27 cellular contexts compared by ENCODE assay signal in the genomic region with DNA sequence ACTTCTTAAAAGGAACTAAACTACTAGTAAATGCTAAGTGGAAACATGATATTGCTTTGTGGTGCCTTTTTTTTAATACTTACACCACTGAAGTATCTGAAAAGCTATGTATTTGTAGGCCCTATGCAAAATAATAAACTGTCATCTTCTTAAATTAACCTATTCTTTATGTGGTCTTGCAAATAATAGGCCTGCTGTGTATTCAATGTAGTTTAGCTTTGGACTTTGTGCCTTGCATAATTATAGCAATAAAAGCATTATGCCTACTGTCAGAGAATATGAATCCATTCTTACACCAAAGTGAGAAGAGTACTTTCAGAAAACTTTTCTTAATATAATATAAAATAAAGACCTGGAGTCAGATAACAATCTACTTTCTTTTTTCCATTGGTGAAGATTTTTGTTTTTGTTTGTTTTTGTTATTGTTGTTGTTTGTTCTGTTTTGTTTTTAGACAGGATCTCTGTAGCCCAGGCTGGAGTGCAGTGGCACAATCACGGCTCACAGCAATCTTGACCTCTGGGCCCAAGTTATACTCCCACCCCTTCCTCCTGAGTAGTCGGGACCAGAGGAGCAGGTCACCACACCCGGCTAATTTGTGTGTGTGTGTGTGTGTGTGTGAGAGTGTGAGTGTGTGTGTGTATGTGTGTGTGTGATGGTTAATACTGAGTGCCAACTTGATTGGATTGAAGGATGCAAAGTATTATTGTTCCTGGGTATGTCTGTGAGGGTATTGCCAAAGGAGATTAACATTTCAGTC.
"Had no signal": no experiment of that assay in that cellular context is flagged by ENCODE, and none has a peak within 500 bp of the region (broad histone marks: within the 10 kb centered on the region; RNA-seq: fewer than 3 reads in every experiment).

No MANE protein-coding gene starts in this region.

- FAIRE-seq: kidney, urothelium cell line had no signal

- DNase-seq: activated B cell treated with CpG ODN at 0.5 μM for 24 hours; activated CD4-positive, alpha-beta memory T cell treated with anti-CD3 and anti-CD28 coated beads for 36 hours; activated CD4-positive, alpha-beta T cell treated with anti-CD3 and anti-CD28 coated beads for 4 hours; activated effector memory CD4-positive, alpha-beta T cell treated with Interleukin-2 at 50 U/mL for 16 hours; activated naive CD4-positive, alpha-beta T cell treated with anti-CD3 and anti-CD28 coated beads, Interleukin-2, amount 10 ng/mL, durations not matched to agents 7 days and 5 days; activated T-cell treated with anti-CD3 and anti-CD28 coated beads, Interleukin-2, amount 50 U/mL, for 72 hours; aorta; dermis blood vessel endothelial cell; effector CD8-positive, alpha-beta T cell; erythroblast; foreskin keratinocyte; kidney; lower lobe of right lung; mesendoderm; naive B cell; nucleus accumbens; right cardiac atrium; stimulated activated CD4-positive, alpha-beta T cell treated with anti-CD3 and anti-CD28 coated beads, Interleukin-2, amount 100 ng/mL, for 24 hours; stomach; T1000 had no signal

- H3K4me1 ChIP-seq: foreskin keratinocyte, lower lobe of right lung, parathyroid adenoma, stomach, suprapubic skin, tibial nerve had no signal

- H3K27ac Mint-ChIP-seq: activated B cell treated with CpG ODN at 0.5 μM for 24 hours; activated CD4-positive, alpha-beta memory T cell treated with anti-CD3 and anti-CD28 coated beads for 36 hours; activated naive CD4-positive, alpha-beta T cell treated with anti-CD3 and anti-CD28 coated beads, Interleukin-2, amount 10 ng/mL, durations not matched to agents 7 days and 5 days; activated T-cell treated with anti-CD3 and anti-CD28 coated beads, Interleukin-2, amount 50 U/mL, for 72 hours; naive B cell; stimulated activated memory B cell treated with anti-CD40 and anti-IgM and Interleukin-4, amounts not matched to agents 10 μg/mL and 1 μg/mL and 100 μg/mL, for 72 hours had no signal

- H3K27me3 Mint-ChIP-seq: activated B cell treated with CpG ODN at 0.5 μM for 24 hours; activated CD4-positive, alpha-beta memory T cell treated with anti-CD3 and anti-CD28 coated beads for 36 hours; activated naive CD4-positive, alpha-beta T cell treated with anti-CD3 and anti-CD28 coated beads, Interleukin-2, amount 10 ng/mL, durations not matched to agents 7 days and 5 days; brain; naive B cell; stimulated activated memory B cell treated with anti-CD40 and anti-IgM and Interleukin-4, amounts not matched to agents 10 μg/mL and 1 μg/mL and 100 μg/mL, for 72 hours had no signal

- H3K4me3 ChIP-seq: lower lobe of right lung, stomach, suprapubic skin, tibial nerve had no signal

- H3K9ac ChIP-seq: parathyroid adenoma had no signal

- H3K27ac ChIP-seq: foreskin keratinocyte, lower lobe of right lung, parathyroid adenoma, stomach, suprapubic skin, tibial nerve had no signal

- ATAC-seq: activated T-cell treated with anti-CD3 and anti-CD28 coated beads, Interleukin-2, amount 50 U/mL, for 72 hours; foreskin keratinocyte; left lobe of liver; lower lobe of right lung; right cardiac atrium; stimulated activated memory B cell treated with anti-CD40 and anti-IgM and Interleukin-4, amounts not matched to agents 10 μg/mL and 1 μg/mL and 100 μg/mL, for 72 hours had no signal

- H3K79me2 ChIP-seq: parathyroid adenoma had no signal

- H3K27me3 ChIP-seq: foreskin keratinocyte, stomach, suprapubic skin, tibial nerve had no signal

- H3K4me1 Mint-ChIP-seq: activated B cell treated with CpG ODN at 0.5 μM for 24 hours; activated naive CD4-positive, alpha-beta T cell treated with anti-CD3 and anti-CD28 coated beads, Interleukin-2, amount 10 ng/mL, durations not matched to agents 7 days and 5 days; naive B cell; stimulated activated memory B cell treated with anti-CD40 and anti-IgM and Interleukin-4, amounts not matched to agents 10 μg/mL and 1 μg/mL and 100 μg/mL, for 72 hours had no signal

- H3K36me3 ChIP-seq: lower lobe of right lung, stomach, suprapubic skin, tibial nerve had no signal

- H3K9me3 ChIP-seq: lower lobe of right lung, stomach, suprapubic skin, tibial nerve had no signal

- H3K4me3 Mint-ChIP-seq: activated B cell treated with CpG ODN at 0.5 μM for 24 hours; activated CD4-positive, alpha-beta memory T cell treated with anti-CD3 and anti-CD28 coated beads for 36 hours; activated naive CD4-positive, alpha-beta T cell treated with anti-CD3 and anti-CD28 coated beads, Interleukin-2, amount 10 ng/mL, durations not matched to agents 7 days and 5 days; activated T-cell treated with anti-CD3 and anti-CD28 coated beads, Interleukin-2, amount 50 U/mL, for 72 hours; brain; naive B cell; stimulated activated memory B cell treated with anti-CD40 and anti-IgM and Interleukin-4, amounts not matched to agents 10 μg/mL and 1 μg/mL and 100 μg/mL, for 72 hours had no signal

- H2AFZ ChIP-seq: parathyroid adenoma had no signal

- H3K36me3 Mint-ChIP-seq: activated CD4-positive, alpha-beta memory T cell treated with anti-CD3 and anti-CD28 coated beads for 36 hours; activated naive CD4-positive, alpha-beta T cell treated with anti-CD3 and anti-CD28 coated beads, Interleukin-2, amount 10 ng/mL, durations not matched to agents 7 days and 5 days; brain; naive B cell; stimulated activated memory B cell treated with anti-CD40 and anti-IgM and Interleukin-4, amounts not matched to agents 10 μg/mL and 1 μg/mL and 100 μg/mL, for 72 hours had no signal

- H3K9me3 Mint-ChIP-seq: activated B cell treated with CpG ODN at 0.5 μM for 24 hours; activated CD4-positive, alpha-beta memory T cell treated with anti-CD3 and anti-CD28 coated beads for 36 hours; activated naive CD4-positive, alpha-beta T cell treated with anti-CD3 and anti-CD28 coated beads, Interleukin-2, amount 10 ng/mL, durations not matched to agents 7 days and 5 days; brain; naive B cell; stimulated activated memory B cell treated with anti-CD40 and anti-IgM and Interleukin-4, amounts not matched to agents 10 μg/mL and 1 μg/mL and 100 μg/mL, for 72 hours had no signal
